14 cellular contexts compared by ENCODE assay signal in genomic region chr12:45688188-45688587, GRCh38.
"Had no signal": no experiment of that assay in that cellular context is flagged by ENCODE, and none has a peak within 500 bp of the region (broad histone marks: within the 10 kb centered on the region; RNA-seq: fewer than 3 reads in every experiment).

No MANE protein-coding gene starts in this region.

- H3K9me3 ChIP-seq: psoas muscle, right lobe of liver, tibial artery, uterus had no signal

- DNase-seq: activated CD4-positive, alpha-beta T cell treated with anti-CD3 and anti-CD28 coated beads for 48 hours; activated CD8-positive, alpha-beta T cell treated with anti-CD3 and anti-CD28 coated beads, Interleukin-2, amount 10 ng/mL, durations not matched to agents 7 days and 5 days; activated naive CD4-positive, alpha-beta T cell treated with anti-CD3 and anti-CD28 coated beads, Interleukin-2, amount 10 ng/mL, durations not matched to agents 7 days and 5 days; endodermal cell; hippocampal formation; mesendoderm; nephron progenitor cell; psoas muscle; right lobe of liver; tibial artery; uterus had no signal

- ATAC-seq: activated CD8-positive, alpha-beta T cell treated with anti-CD3 and anti-CD28 coated beads, Interleukin-2, amount 10 ng/mL, durations not matched to agents 7 days and 5 days; activated T-helper 17 cell treated with anti-CD3 and anti-CD28 coated beads, Interleukin-2, amount 50 U/mL, for 72 hours; psoas muscle; right lobe of liver; stimulated activated effector memory CD8-positive, alpha-beta T cell treated with anti-CD3 and anti-CD28 coated beads, Interleukin-12 subunit alpha, Interleukin-12 subunit beta, amount 100 ng/mL, for 72 hours; WTC11 had no signal

- H3K27ac ChIP-seq: psoas muscle, right lobe of liver, tibial artery, uterus had no signal

- H3K27me3 ChIP-seq: right lobe of liver, tibial artery, uterus had no signal

- H3K4me3 ChIP-seq: psoas muscle, right lobe of liver, tibial artery, uterus had no signal

- H3K36me3 ChIP-seq: right lobe of liver, tibial artery, uterus had no signal

- H3K4me1 ChIP-seq: right lobe of liver, uterus had no signal
